In the genomic region with DNA sequence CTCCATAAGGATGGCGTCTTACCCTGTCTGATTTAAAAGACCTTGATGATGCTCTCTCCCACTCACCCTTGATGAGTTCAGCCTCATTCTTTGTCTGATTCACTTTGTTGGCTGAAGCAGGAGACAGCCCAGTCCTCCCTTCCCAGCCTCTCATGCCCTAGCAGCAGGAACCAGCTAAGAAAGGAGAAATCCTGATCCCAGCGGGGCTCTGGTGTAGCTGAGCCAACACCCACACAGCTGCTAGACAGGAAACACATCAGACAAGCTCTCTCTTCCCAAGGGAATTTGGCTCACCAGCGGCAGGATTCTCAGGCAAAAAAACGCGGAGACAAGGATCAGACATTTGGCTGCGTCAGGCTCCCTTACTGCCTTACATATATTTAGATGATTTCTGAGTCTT, we compare ENCODE assay signal across 11 cellular contexts.
A peak's percentile ranks its signal among the peaks of the same experiment; 100 is the strongest.
DNase-seq lines count a peak whose midpoint lies in the region; ATAC-seq and TF ChIP-seq lines count a peak whose summit lies in the region.
"Had no signal": no experiment of that assay in that cellular context is flagged by ENCODE, and none has a peak within 500 bp of the region (broad histone marks: within the 10 kb centered on the region; RNA-seq: fewer than 3 reads in every experiment).

No MANE protein-coding gene starts in this region.

- ATAC-seq in mucosa of descending colon (peak; percentile 40), HG03139 (IDR thresholded peaks at IDR 0.05; ENCODE audit: unreplicated experiment) (no peak)
- ATAC-seq: naive thymus-derived CD8-positive, alpha-beta T cell had no signal

- H3K4me1 ChIP-seq in mucosa of descending colon (ENCODE audit: low read depth) = no peaks in the 10 kb centered on the region

- H3K9me3 ChIP-seq in mucosa of descending colon = no peaks in the 10 kb centered on the region

- DNase-seq in AG08395 (ENCODE audit: low spot score) (peak; percentile 88), NCI-H1694 (lab: John Stamatoyannopoulos, UW) (peak; percentile 73), dorsolateral prefrontal cortex (peak in 7 of 10 donors; percentile 28 to 53 (median 46)), mucosa of descending colon (peak in 1 of 3 donors; percentile 12), SHP77 treated with DMSO at 0.1 percent for 48 hours (lab: John Stamatoyannopoulos, UW) (no peak), HT-29 (ENCODE audit: low spot score) (no peak), NOMO-1 (lab: John Stamatoyannopoulos, UW; ENCODE audit: unreplicated experiment in 2 of 2) (no peak)
- DNase-seq: activated gamma-delta T cell; CD4-positive, CD25-positive, alpha-beta regulatory T cell; naive thymus-derived CD8-positive, alpha-beta T cell had no signal

- H3K36me3 ChIP-seq in mucosa of descending colon (ENCODE audit: low read depth) = no peaks in the 10 kb centered on the region

- no peak for TF ChIP-seq CTCF in dorsolateral prefrontal cortex (IDR thresholded peaks at IDR 0.05 in 54 of 56, conservative IDR thresholded peaks at IDR 0.05 in 2 of 56; ENCODE audit: low read depth in 1 of 56, partially characterized antibody in 56 of 56)
- no peak for TF ChIP-seq CTCF in mucosa of descending colon (IDR thresholded peaks at IDR 0.05)

- peak overlapping the region in 12 of 59 donors; percentile 16 to 69 (median 27) for H3K27ac ChIP-seq in dorsolateral prefrontal cortex

- intact Hi-C loops in dorsolateral prefrontal cortex (cut with DNase I) (no loop called here), mucosa of descending colon (cut with DNase I, micrococcal nuclease) (no loop called here)

- H3K4me3 ChIP-seq in dorsolateral prefrontal cortex (peak overlapping the region in 22 of 59 donors; percentile 3 to 41 (median 21)), mucosa of descending colon (no peak overlapping the region)

- no peaks in the 10 kb centered on the region for H3K27me3 ChIP-seq in dorsolateral prefrontal cortex

Comparison
In these comparisons a context has a peak if more than half of its experiments do, and no peak if none do; other contexts are left out.
1. DNase-seq: peak in AG08395 (single experiment), NCI-H1694 (single experiment) and dorsolateral prefrontal cortex (7 of 10); none in SHP77 treated with DMSO at 0.1 percent for 48 hours (single experiment), HT-29 (single experiment) and NOMO-1 (0 of 2).